Comparison of ENCODE assay signal across 10 cellular contexts in genomic region chr20:45470262-45470931, GRCh38. TPM values are rescaled to one million over a fixed set of nuclear protein-coding genes. Genes with fewer than 3 reads are reported as not detected.
DNase-seq lines count a peak whose midpoint lies in the region; ATAC-seq and TF ChIP-seq lines count a peak whose summit lies in the region.
"Had no signal": no experiment of that assay in that cellular context is flagged by ENCODE, and none has a peak within 500 bp of the region (broad histone marks: within the 10 kb centered on the region; RNA-seq: fewer than 3 reads in every experiment).

No MANE protein-coding gene starts in this region.

- no peak for TF ChIP-seq CTCF in natural killer cell (IDR thresholded peaks at IDR 0.05)
- no peak for TF ChIP-seq CTCF in HFFc6 (IDR thresholded peaks at IDR 0.05)

- no peak overlapping the region for H3K27ac Mint-ChIP-seq in T-helper 17 cell
- H3K27ac Mint-ChIP-seq in natural killer cell = no peak overlapping the region
- H3K27ac Mint-ChIP-seq in HFFc6 = no peak overlapping the region

- peak overlapping the region; percentile 66 for H3K4me3 Mint-ChIP-seq in T-helper 17 cell
- peak overlapping the region; percentile 35 for H3K4me3 Mint-ChIP-seq in natural killer cell
- H3K4me3 Mint-ChIP-seq in HFFc6 = no peak overlapping the region

- H3K9me3 Mint-ChIP-seq in natural killer cell (no peaks in the 10 kb centered on the region), HFFc6 (no peaks in the 10 kb centered on the region)

- peak; percentile 54 for ATAC-seq in HG02981 (IDR thresholded peaks at IDR 0.05; ENCODE audit: unreplicated experiment)
- ATAC-seq in T-helper 17 cell = peak; percentile 44
- peak in 2 of 3 donors; percentile 24 to 61 for ATAC-seq in natural killer cell

- H3K27me3 Mint-ChIP-seq in T-helper 17 cell = peaks cover 22% of the 10 kb centered on the region
- peaks cover 38 to 39% of the 10 kb centered on the region in 2 donors for H3K27me3 Mint-ChIP-seq in natural killer cell (ENCODE audit: low read depth in 2 of 2)
- H3K27me3 Mint-ChIP-seq in HFFc6 (ENCODE audit: insufficient read depth) = peaks cover 36% of the 10 kb centered on the region

- no peaks in the 10 kb centered on the region for H3K9me3 ChIP-seq in T-helper 17 cell (ENCODE audit: control insufficient read depth, low read length, poor library complexity, severe bottlenecking)
- H3K9me3 ChIP-seq: adrenal gland had no signal

- DNase-seq in NCI-H524 (lab: John Stamatoyannopoulos, UW) (peak; percentile 18 to 52), NCI-H524 treated with DMSO at 0.1 percent for 48 hours (lab: John Stamatoyannopoulos, UW) (no peak), T-helper 17 cell (no peak), fibroblast of peridontal ligament (ENCODE audit: extremely low read depth) (peak; percentile 8), natural killer cell (no peak), GF-D8 (lab: John Stamatoyannopoulos, UW) (no peak), HFFc6 (no peak)
- DNase-seq: DND-41 had no signal

- intact Hi-C loops in natural killer cell (cut with micrococcal nuclease) = no loop called here

- peaks cover 3% of the 10 kb centered on the region for H3K36me3 Mint-ChIP-seq in T-helper 17 cell (ENCODE audit: low read depth)
- H3K36me3 Mint-ChIP-seq in natural killer cell = no peaks in the 10 kb centered on the region
- no peaks in the 10 kb centered on the region for H3K36me3 Mint-ChIP-seq in HFFc6 (ENCODE audit: low read depth)

- peaks cover 14% of the 10 kb centered on the region for H3K4me1 Mint-ChIP-seq in T-helper 17 cell
- H3K4me1 Mint-ChIP-seq in natural killer cell = peaks cover 0 to 7% of the 10 kb centered on the region in 2 donors
- H3K4me1 Mint-ChIP-seq in HFFc6 (ENCODE audit: low read depth) = no peaks in the 10 kb centered on the region

RNA-seq across cellular contexts. Expression of gene WFDC2, which starts 0.8 kb away (rescaled TPM):
- under 1 TPM in 1 of 2 donors, not detected in 1; 0.96 TPM for total RNA-seq in T-helper 17 cell
- not detected for total RNA-seq in natural killer cell
- total RNA-seq in HFFc6 (2021; fragmentation: NEBNext Ultra II Directional; extraction: Animal tissue kit (Norgen Biotek cat#: 25700)) = under 1 TPM in 1 of 6 experiments, not detected in 5; 0.97 TPM

RNA-seq across cellular contexts. Expression of gene SPINT3, which starts 45.0 kb away (rescaled TPM):
- total RNA-seq in T-helper 17 cell = not detected
- not detected for total RNA-seq in natural killer cell
- not detected for total RNA-seq in HFFc6 (2021; fragmentation: NEBNext Ultra II Directional; extraction: Animal tissue kit (Norgen Biotek cat#: 25700))
- total RNA-seq: adrenal gland had no signal

RNA-seq across cellular contexts. Expression of gene PIGT, which starts 54.5 kb away (rescaled TPM):
- total RNA-seq in T-helper 17 cell = 100 to 1,000 TPM; 115 to 136 TPM
- 100 to 1,000 TPM; 173 to 190 (median 187) TPM for total RNA-seq in natural killer cell
- total RNA-seq in HFFc6 (2021; fragmentation: NEBNext Ultra II Directional; extraction: Animal tissue kit (Norgen Biotek cat#: 25700)) = 10 to 100 TPM; 76.7 to 94.0 (median 81.8) TPM

Comparison
In these comparisons a context has a peak if more than half of its experiments do, and no peak if none do; other contexts are left out.
1. DNase-seq: peak in NCI-H524 (2 of 2) and fibroblast of peridontal ligament (single experiment); none in NCI-H524 treated with DMSO at 0.1 percent for 48 hours (single experiment), T-helper 17 cell (0 of 3), natural killer cell (single experiment), GF-D8 (single experiment) and HFFc6 (single experiment).
2. Peak in every context shown above with its lines, with median percentiles within 50 percentile points of each other: ATAC-seq.